28 cellular contexts compared by ENCODE assay signal in genomic region chr5:129698661-129699060, GRCh38. TPM values are rescaled to one million over a fixed set of nuclear protein-coding genes. Genes with fewer than 3 reads are reported as not detected.
DNase-seq lines count a peak whose midpoint lies in the region; ATAC-seq and TF ChIP-seq lines count a peak whose summit lies in the region.
"Had no signal": no experiment of that assay in that cellular context is flagged by ENCODE, and none has a peak within 500 bp of the region (broad histone marks: within the 10 kb centered on the region; RNA-seq: fewer than 3 reads in every experiment).

No MANE protein-coding gene starts in this region.

- no peaks in the 10 kb centered on the region for H3K79me2 ChIP-seq in SK-N-SH (ENCODE audit: insufficient read depth)

- no peaks in the 10 kb centered on the region; the same call in 1 of the 2 replicates for H3K27me3 ChIP-seq in SK-N-SH (ENCODE audit: insufficient read depth)
- H3K27me3 ChIP-seq: left lung, SJCRH30, transverse colon had no signal

- no peaks in the 10 kb centered on the region for H3K27me3 Mint-ChIP-seq in activated naive CD8-positive, alpha-beta T cell treated with anti-CD3 and anti-CD28 coated beads, Interleukin-2, amount 50 U/mL, for 24 hours
- H3K27me3 Mint-ChIP-seq: activated CD4-positive, alpha-beta memory T cell treated with anti-CD3 and anti-CD28 coated beads for 36 hours; IgD-negative memory B cell; stimulated activated naive CD8-positive, alpha-beta T cell treated with anti-CD3 and anti-CD28 coated beads, Interleukin-15, amount 100 ng/mL, for 72 hours had no signal

- no peaks in the 10 kb centered on the region for H3K4me1 Mint-ChIP-seq in activated naive CD8-positive, alpha-beta T cell treated with anti-CD3 and anti-CD28 coated beads, Interleukin-2, amount 50 U/mL, for 24 hours
- H3K4me1 Mint-ChIP-seq: IgD-negative memory B cell; nephron; stimulated activated naive CD8-positive, alpha-beta T cell treated with anti-CD3 and anti-CD28 coated beads, Interleukin-15, amount 100 ng/mL, for 72 hours; WTC11 had no signal

- H3K4me1 ChIP-seq in SK-N-SH (ENCODE audit: control insufficient read depth in 1 of 2, insufficient read depth in 2 of 2, low read depth in 1 of 2, low read length in 1 of 2): no peaks in the 10 kb centered on the region
- H3K4me1 ChIP-seq: left lung, SJCRH30 had no signal

- no peaks in the 10 kb centered on the region for H3K9me3 ChIP-seq in SK-N-SH
- H3K9me3 ChIP-seq: left lung, SJCRH30, transverse colon had no signal

- no peak overlapping the region for H3K27ac Mint-ChIP-seq in activated naive CD8-positive, alpha-beta T cell treated with anti-CD3 and anti-CD28 coated beads, Interleukin-2, amount 50 U/mL, for 24 hours
- H3K27ac Mint-ChIP-seq: activated CD4-positive, alpha-beta memory T cell treated with anti-CD3 and anti-CD28 coated beads for 36 hours; IgD-negative memory B cell; nephron; stimulated activated naive CD8-positive, alpha-beta T cell treated with anti-CD3 and anti-CD28 coated beads, Interleukin-15, amount 100 ng/mL, for 72 hours; WTC11 had no signal

- no peaks in the 10 kb centered on the region for H3K9me3 Mint-ChIP-seq in activated naive CD8-positive, alpha-beta T cell treated with anti-CD3 and anti-CD28 coated beads, Interleukin-2, amount 50 U/mL, for 24 hours
- H3K9me3 Mint-ChIP-seq: activated CD4-positive, alpha-beta memory T cell treated with anti-CD3 and anti-CD28 coated beads for 36 hours; IgD-negative memory B cell; nephron; stimulated activated naive CD8-positive, alpha-beta T cell treated with anti-CD3 and anti-CD28 coated beads, Interleukin-15, amount 100 ng/mL, for 72 hours; WTC11 had no signal

- TF ChIP-seq CTCF in SK-N-SH (IDR thresholded peaks at IDR 0.05) (peak; percentile 33; the same call in 1 of the 2 replicates), foreskin fibroblast (IDR thresholded peaks at IDR 0.05; ENCODE audit: low read depth, low read length) (peak; percentile 23)

- no peak overlapping the region for H3K4me3 Mint-ChIP-seq in activated naive CD8-positive, alpha-beta T cell treated with anti-CD3 and anti-CD28 coated beads, Interleukin-2, amount 50 U/mL, for 24 hours
- H3K4me3 Mint-ChIP-seq: activated CD4-positive, alpha-beta memory T cell treated with anti-CD3 and anti-CD28 coated beads for 36 hours; IgD-negative memory B cell; nephron; stimulated activated naive CD8-positive, alpha-beta T cell treated with anti-CD3 and anti-CD28 coated beads, Interleukin-15, amount 100 ng/mL, for 72 hours; WTC11 had no signal

- H3K36me3 ChIP-seq in SK-N-SH (replicated peaks in 1 of 2; ENCODE audit: control insufficient read depth in 1 of 2, insufficient read depth in 2 of 2, low read length in 1 of 2): no peaks in the 10 kb centered on the region
- H3K36me3 ChIP-seq: left lung, SJCRH30, transverse colon had no signal

- no peak overlapping the region for H2AFZ ChIP-seq in SK-N-SH (ENCODE audit: low read depth)

- POLR2A ChIA-PET in SK-N-SH (lab: Yijun Ruan, JAX): no interaction called here

- H3K4me3 ChIP-seq in SK-N-SH (ENCODE audit: low read depth in 2 of 2, low read length in 1 of 2) (no peak overlapping the region), foreskin fibroblast (ENCODE audit: low read depth in 1 of 2, low read length in 2 of 2) (no peak overlapping the region)
- H3K4me3 ChIP-seq: left lung, SJCRH30, transverse colon had no signal

- CTCF ChIA-PET in SK-N-SH (lab: Yijun Ruan, JAX): no interaction called here

- no peak for ATAC-seq in SK-N-SH treated with all-trans-retinoic acid at 6 μM for 48 hours
- ATAC-seq in activated naive CD8-positive, alpha-beta T cell treated with anti-CD3 and anti-CD28 coated beads, Interleukin-2, amount 50 U/mL, for 24 hours: no peak
- ATAC-seq: left lung; stimulated activated naive CD8-positive, alpha-beta T cell treated with anti-CD3 and anti-CD28 coated beads, Interleukin-15, amount 100 ng/mL, for 72 hours; WTC11 had no signal

- DNase-seq in SK-N-SH (no peak), astrocyte of the hippocampus (ENCODE audit: low read depth, low spot score) (peak; percentile 2), foreskin fibroblast (peak in 1 of 2 donors; percentile 42), HuH-7.5 (ENCODE audit: low spot score) (no peak), putamen (ENCODE audit: low spot score) (no peak), HK-2 (ENCODE audit: unreplicated experiment) (no peak)
- no peak for DNase-seq in activated naive CD8-positive, alpha-beta T cell treated with anti-CD3 and anti-CD28 coated beads, Interleukin-2, amount 50 U/mL, for 24 hours
- DNase-seq: 8988T; activated CD4-positive, alpha-beta memory T cell treated with anti-CD3 and anti-CD28 coated beads for 36 hours; activated gamma-delta T cell treated with Interleukin-2 at 50 U/mL for 16 hours; activated T-cell treated with anti-CD3 and anti-CD28 coated beads for 4 hours; amniotic stem cell; C1 segment of cervical spinal cord; central memory CD4-positive, alpha-beta T cell; GDM1; head of caudate nucleus; left lung; NCI-H187 treated with DMSO at 0.1 percent for 48 hours; NCI-H345; SJCRH30; stimulated activated CD4-positive, alpha-beta T cell treated with anti-CD3 and anti-CD28 coated beads, Interleukin-4, amount 100 ng/mL, for 24 hours; stimulated activated naive CD8-positive, alpha-beta T cell treated with anti-CD3 and anti-CD28 coated beads, Interleukin-15, amount 100 ng/mL, for 72 hours; transverse colon had no signal

- no peaks in the 10 kb centered on the region for H4K20me1 ChIP-seq in SK-N-SH (ENCODE audit: insufficient read depth)

- no peak overlapping the region for H3K27ac ChIP-seq in SK-N-SH (ENCODE audit: low read depth in 2 of 2, low read length in 1 of 2)
- H3K27ac ChIP-seq: left lung, SJCRH30, transverse colon had no signal

- no peak overlapping the region for H3K9ac ChIP-seq in SK-N-SH

- TF ChIP-seq EP300 in SK-N-SH (IDR thresholded peaks at IDR 0.05; ENCODE audit: borderline replicate concordance in 1 of 2, low read depth in 1 of 2, low read length in 1 of 2): no peak

- no peak for TF ChIP-seq RAD21 in SK-N-SH (IDR thresholded peaks at IDR 0.05; ENCODE audit: low read length)

- H3F3A ChIP-seq in SK-N-SH (replicated peaks; ENCODE audit: insufficient read depth): no peaks in the 10 kb centered on the region

- H3K4me2 ChIP-seq in SK-N-SH: no peak overlapping the region

- no peaks in the 10 kb centered on the region for H3K9me2 ChIP-seq in SK-N-SH

- no peaks in the 10 kb centered on the region for H3K36me3 Mint-ChIP-seq in activated naive CD8-positive, alpha-beta T cell treated with anti-CD3 and anti-CD28 coated beads, Interleukin-2, amount 50 U/mL, for 24 hours (ENCODE audit: low read depth)
- H3K36me3 Mint-ChIP-seq: activated CD4-positive, alpha-beta memory T cell treated with anti-CD3 and anti-CD28 coated beads for 36 hours; IgD-negative memory B cell had no signal

TF ChIP-seq in SK-N-SH, 30 proteins besides CTCF, POLR2A, EP300 and RAD21 (continues in another document):
- TF ChIP-seq RFX5 (IDR thresholded peaks at IDR 0.05; ENCODE audit: low read length): no peak
- no peak for TF ChIP-seq USF1 (IDR thresholded peaks at IDR 0.05; ENCODE audit: borderline replicate concordance, low read depth)

TF ChIP-seq in SK-N-SH treated with all-trans-retinoic acid at 6 μM for 48 hours, 23 proteins besides CTCF, POLR2A, EP300 and RAD21 (continues in another document):
- TF ChIP-seq ARNTL (CRISPR knock-in tag; IDR thresholded peaks at IDR 0.05; ENCODE audit: borderline replicate concordance, low read depth): no peak
- no peak for TF ChIP-seq CSDC2 (CRISPR knock-in tag; IDR thresholded peaks at IDR 0.05)
- TF ChIP-seq CREB5 (CRISPR knock-in tag; IDR thresholded peaks at IDR 0.05; ENCODE audit: low read depth): no peak
- TF ChIP-seq SNAI2 (CRISPR knock-in tag; IDR thresholded peaks at IDR 0.05): no peak
- no peak for TF ChIP-seq GLIS3 (CRISPR knock-in tag; IDR thresholded peaks at IDR 0.05)
- no peak for TF ChIP-seq TSHZ2 (CRISPR knock-in tag; IDR thresholded peaks at IDR 0.05)
- no peak for TF ChIP-seq ESRRG (CRISPR knock-in tag; IDR thresholded peaks at IDR 0.05)
- TF ChIP-seq RARB (CRISPR knock-in tag; IDR thresholded peaks at IDR 0.05): no peak
- TF ChIP-seq BACH2 (CRISPR knock-in tag; IDR thresholded peaks at IDR 0.05; ENCODE audit: borderline replicate concordance): no peak

RNA-seq across cellular contexts. Expression of gene MINAR2, which starts 49.2 kb away (rescaled TPM):
- not detected in 2 replicates for polyA plus RNA-seq in SK-N-SH (2012; rRNA removed)
- not detected in 2 replicates for polyA plus RNA-seq in SK-N-SH (2012; cell fraction: cytosol; rRNA removed)
- not detected in 2 replicates for polyA plus RNA-seq in SK-N-SH (2012; cell fraction: nucleus; rRNA removed)
- polyA plus RNA-seq: esophagus, IgD-negative memory B cell had no signal
